ENCODE assay signal across 18 cellular contexts in genomic region chr18:65365245-65365955, GRCh38.
"Had no signal": no experiment of that assay in that cellular context is flagged by ENCODE, and none has a peak within 500 bp of the region (broad histone marks: within the 10 kb centered on the region; RNA-seq: fewer than 3 reads in every experiment).

No MANE protein-coding gene starts in this region.

- ATAC-seq: activated CD4-positive, CD25-positive, alpha-beta regulatory T cell treated with anti-CD3 and anti-CD28 coated beads, Interleukin-2, amount 50 U/mL, for 24 hours; activated naive CD4-positive, alpha-beta T cell treated with anti-CD3 and anti-CD28 coated beads, Interleukin-2, amount 50 U/mL, for 72 hours; left cardiac atrium; lower lobe of right lung; natural killer cell; stimulated activated naive CD8-positive, alpha-beta T cell treated with anti-CD3 and anti-CD28 coated beads, Interleukin-15, Interleukin-2, amounts not matched to agents 100 U/mL and 50 U/mL, for 24 hours had no signal

- H3K4me3 ChIP-seq: adrenal gland, breast epithelium, lower lobe of right lung, tibial artery had no signal

- H3K27ac ChIP-seq: adrenal gland, breast epithelium, lower lobe of right lung, tibial artery had no signal

- H3K27me3 Mint-ChIP-seq: activated CD4-positive, alpha-beta T cell treated with anti-CD3 and anti-CD28 coated beads, Interleukin-2, amount 10 ng/mL, durations not matched to agents 7 days and 5 days had no signal

- H3K4me3 Mint-ChIP-seq: activated CD4-positive, alpha-beta T cell treated with anti-CD3 and anti-CD28 coated beads, Interleukin-2, amount 10 ng/mL, durations not matched to agents 7 days and 5 days; natural killer cell had no signal

- H3K4me1 Mint-ChIP-seq: activated CD4-positive, alpha-beta T cell treated with anti-CD3 and anti-CD28 coated beads, Interleukin-2, amount 10 ng/mL, durations not matched to agents 7 days and 5 days; natural killer cell had no signal

- H3K27me3 ChIP-seq: adrenal gland, breast epithelium, tibial artery had no signal

- H3K36me3 Mint-ChIP-seq: activated naive CD4-positive, alpha-beta T cell treated with anti-CD3 and anti-CD28 coated beads, Interleukin-2, amount 50 U/mL, for 72 hours; natural killer cell had no signal

- DNase-seq: activated CD4-positive, alpha-beta T cell treated with anti-CD3 and anti-CD28 coated beads, Interleukin-2, amount 10 ng/mL, durations not matched to agents 7 days and 5 days; activated gamma-delta T cell; adrenal gland; cerebellar nuclear complex; cortex of kidney; erythroblast; foreskin melanocyte; glutamatergic neuron; hypothalamus; left cardiac atrium; lower lobe of right lung; natural killer cell; stimulated activated naive CD8-positive, alpha-beta T cell treated with anti-CD3 and anti-CD28 coated beads, Interleukin-15, Interleukin-2, amounts not matched to agents 100 U/mL and 50 U/mL, for 24 hours; substantia nigra; tibial artery had no signal

- H3K27ac Mint-ChIP-seq: activated CD4-positive, alpha-beta T cell treated with anti-CD3 and anti-CD28 coated beads, Interleukin-2, amount 10 ng/mL, durations not matched to agents 7 days and 5 days; activated naive CD4-positive, alpha-beta T cell treated with anti-CD3 and anti-CD28 coated beads, Interleukin-2, amount 50 U/mL, for 72 hours; natural killer cell had no signal

- H3K9me3 ChIP-seq: adrenal gland, breast epithelium, lower lobe of right lung, tibial artery had no signal

- H3K4me1 ChIP-seq: adrenal gland, breast epithelium, lower lobe of right lung, tibial artery had no signal

- H3K36me3 ChIP-seq: adrenal gland, breast epithelium, lower lobe of right lung, tibial artery had no signal
